ENCODE assay signal across 27 cellular contexts in the genomic region with DNA sequence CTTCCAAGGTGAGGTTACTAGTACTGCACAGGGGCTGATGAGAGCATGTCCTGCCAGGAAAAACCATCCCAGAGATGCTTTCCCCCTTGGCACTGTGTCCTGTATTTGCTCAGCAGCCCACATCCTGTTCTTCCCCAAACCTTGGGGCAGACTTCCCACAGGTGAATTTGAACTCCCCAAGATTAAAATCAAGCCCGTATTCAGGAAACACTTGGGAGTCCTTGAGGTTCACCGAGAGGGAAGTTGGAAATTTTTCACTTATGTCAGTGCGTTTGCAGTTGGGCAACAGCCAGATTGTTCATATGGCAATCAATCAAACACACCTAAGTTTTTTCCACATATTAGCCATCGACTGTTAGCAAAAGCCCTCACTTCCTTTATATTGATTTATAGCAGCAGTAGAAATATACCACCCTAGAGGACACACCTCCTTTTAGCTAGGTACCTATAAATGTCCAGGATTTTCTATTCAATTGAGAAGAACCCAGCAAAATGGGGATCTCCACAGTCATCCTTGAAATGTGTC. TPM values are rescaled to one million over a fixed set of nuclear protein-coding genes. Genes with fewer than 3 reads are reported as not detected.
DNase-seq lines count a peak whose midpoint lies in the region; ATAC-seq, FAIRE-seq and TF ChIP-seq lines count a peak whose summit lies in the region.
"Had no signal": no experiment of that assay in that cellular context is flagged by ENCODE, and none has a peak within 500 bp of the region (broad histone marks: within the 10 kb centered on the region; RNA-seq: fewer than 3 reads in every experiment).

DMBT1 (plus strand) TSS at position 476 of the 526 bp plus-strand sequence; CDS start at position 493, 17 bp downstream.

- POLR2A ChIA-PET in CD8-positive, alpha-beta memory T cell (lab: Charles Lee) = no interaction called here

- intact Hi-C loops in left colon (cut with DNase I, micrococcal nuclease) = loop anchor here in 1 of 2 donors (10.0 kb wide), 3 partner anchors 126 to 266 kb away; no protein-coding TSS in a partner anchor

- no peaks in the 10 kb centered on the region for H3K27me3 ChIP-seq in CD8-positive, alpha-beta memory T cell (ENCODE audit: insufficient read depth, low read length, poor library complexity, severe bottlenecking)
- H3K27me3 ChIP-seq in Peyer's patch (no peaks in the 10 kb centered on the region), small intestine (ENCODE audit: control insufficient read depth in 2 of 2, insufficient read depth in 2 of 2, low read length in 2 of 2) (no peaks in the 10 kb centered on the region)
- H3K27me3 ChIP-seq: ascending aorta, BLaER1, thyroid gland had no signal

- no peak for FAIRE-seq in small intestine (lab: Jason Lieb, UNC)
- FAIRE-seq: H54 had no signal

- in situ Hi-C loops in GM13977 (cut with MboI; ENCODE audit: low pct_unique_long_range_greater_than_20kb, low sequenced_read_pairs, unreplicated experiment) = loop anchor here (25.0 kb wide), 1 partner anchor 273 kb away; no protein-coding TSS in a partner anchor

- no peaks in the 10 kb centered on the region for H3K36me3 Mint-ChIP-seq in CD8-positive, alpha-beta memory T cell
- H3K36me3 Mint-ChIP-seq: activated naive CD4-positive, alpha-beta T cell treated with anti-CD3 and anti-CD28 coated beads, Interleukin-2, amount 50 U/mL, for 72 hours had no signal

- no peaks in the 10 kb centered on the region for H3K9me3 ChIP-seq in CD8-positive, alpha-beta memory T cell (ENCODE audit: low read length)
- H3K9me3 ChIP-seq in Peyer's patch (peaks cover 0 to 3% (median 0%) of the 10 kb centered on the region in 4 donors), small intestine (ENCODE audit: control insufficient read depth, low read depth) (no peaks in the 10 kb centered on the region)
- H3K9me3 ChIP-seq: ascending aorta, BLaER1, sigmoid colon, thyroid gland had no signal

- H3K36me3 ChIP-seq in CD8-positive, alpha-beta memory T cell (ENCODE audit: insufficient read depth, low read length) = no peaks in the 10 kb centered on the region
- H3K36me3 ChIP-seq in Peyer's patch = no peaks in the 10 kb centered on the region
- H3K36me3 ChIP-seq in small intestine (ENCODE audit: control insufficient read depth in 2 of 2, insufficient read depth in 2 of 2, low read length in 2 of 2) = peaks cover 0 to 3% of the 10 kb centered on the region in 2 donors
- H3K36me3 ChIP-seq: ascending aorta, BLaER1, sigmoid colon, thyroid gland had no signal

- H3K27me3 Mint-ChIP-seq in CD8-positive, alpha-beta memory T cell = peaks cover 13 to 15% of the 10 kb centered on the region in 2 donors

- TF ChIP-seq CTCF in Peyer's patch (IDR thresholded peaks at IDR 0.05) (no peak), GM13977 (IDR thresholded peaks at IDR 0.05; ENCODE audit: extremely low read depth, insufficient read depth, missing control alignments) (no peak)

- no peak for TF ChIP-seq POLR2A in Peyer's patch (IDR thresholded peaks at IDR 0.05)

- H3K4me3 Mint-ChIP-seq in CD8-positive, alpha-beta memory T cell = no peak within 1 kb of the TSS
- H3K4me3 Mint-ChIP-seq: activated T-helper 1 cell treated with anti-CD3 and anti-CD28 coated beads, Interleukin-12 subunit alpha, Interleukin-12 subunit beta, Interleukin-2, Interleukin-4 antibody, amounts not matched to agents 30 ng/mL and 10 ng/mL and 1 ng/mL, durations not matched to agents 14 hours and 24 hours and 36 hours; neural crest cell; stimulated activated naive CD8-positive, alpha-beta T cell treated with anti-CD3 and anti-CD28 coated beads, Interleukin-15, amount 100 ng/mL, for 72 hours had no signal

- WGBS in small intestine, 3 donors = 6 to 22% (median 6%) methylated on average over 4 of the region's 4 CpGs

- no peak within 1 kb of the TSS for H3K27ac ChIP-seq in CD8-positive, alpha-beta memory T cell (ENCODE audit: low read depth, low read length)
- no peak within 1 kb of the TSS for H3K27ac ChIP-seq in Peyer's patch
- peak within 1 kb of the TSS in 1 of 2 donors; percentile 80 for H3K27ac ChIP-seq in small intestine (ENCODE audit: low read depth in 1 of 2, low read length in 1 of 2)
- H3K27ac ChIP-seq: ascending aorta, BLaER1, sigmoid colon, thyroid gland had no signal

- CTCF ChIA-PET in CD8-positive, alpha-beta memory T cell (lab: Charles Lee) = no interaction called here

- H3K4me1 ChIP-seq in CD8-positive, alpha-beta memory T cell (ENCODE audit: insufficient read depth, low read length) = peaks cover 14% of the 10 kb centered on the region
- peaks cover 0 to 12% (median 0%) of the 10 kb centered on the region in 4 donors for H3K4me1 ChIP-seq in Peyer's patch
- H3K4me1 ChIP-seq in small intestine (ENCODE audit: control insufficient read depth in 2 of 2, insufficient read depth in 1 of 2, low read depth in 1 of 2, low read length in 1 of 2) = peaks cover 4 to 10% of the 10 kb centered on the region in 2 donors
- H3K4me1 ChIP-seq: ascending aorta, sigmoid colon had no signal

- no peak for DNase-seq in CD8-positive, alpha-beta memory T cell
- DNase-seq in Peyer's patch = peak in 1 of 3 donors; percentile 36
- no peak for DNase-seq in left colon
- DNase-seq in small intestine = peak; percentile 80
- DNase-seq in GM13977 (ENCODE audit: low spot score) = no peak
- no peak for DNase-seq in ureter (ENCODE audit: low spot score)
- DNase-seq: activated CD4-positive, alpha-beta T cell treated with anti-CD3 and anti-CD28 coated beads, Interleukin-2, amount 50 U/mL, for 1 hour; erythroblast; foreskin fibroblast; Kasumi-1; NCI-H1092 treated with DMSO at 0.1 percent for 48 hours; NCI-H187 treated with DMSO at 0.1 percent for 48 hours; NCI-H226; Right ventricle myocardium superior; sigmoid colon; stimulated activated naive CD8-positive, alpha-beta T cell treated with anti-CD3 and anti-CD28 coated beads, Interleukin-15, amount 100 ng/mL, for 72 hours; T-helper 9 cell; thyroid gland had no signal

- peaks cover 25 to 50% (median 29%) of the 10 kb centered on the region in 3 donors for H3K4me1 Mint-ChIP-seq in CD8-positive, alpha-beta memory T cell
- H3K4me1 Mint-ChIP-seq: neural crest cell had no signal

- peak within 1 kb of the TSS in 5 of 8 donors; percentile 0 to 68 (median 4) for H3K27ac Mint-ChIP-seq in CD8-positive, alpha-beta memory T cell
- H3K27ac Mint-ChIP-seq: activated T-helper 1 cell treated with anti-CD3 and anti-CD28 coated beads, Interleukin-12 subunit alpha, Interleukin-12 subunit beta, Interleukin-2, Interleukin-4 antibody, amounts not matched to agents 30 ng/mL and 10 ng/mL and 1 ng/mL, durations not matched to agents 14 hours and 24 hours and 36 hours had no signal

- no peak within 1 kb of the TSS for H3K4me3 ChIP-seq in CD8-positive, alpha-beta memory T cell (ENCODE audit: low read length)
- H3K4me3 ChIP-seq in Peyer's patch (peak within 1 kb of the TSS in 1 of 4 donors; percentile 15), small intestine (ENCODE audit: low read depth in 1 of 2, low read length in 2 of 2) (peak within 1 kb of the TSS in 1 of 2 donors; percentile 20)
- H3K4me3 ChIP-seq: ascending aorta, BLaER1, sigmoid colon, thyroid gland had no signal

- peak; percentile 39 for ATAC-seq in left colon
- no peak for ATAC-seq in HG02852 (IDR thresholded peaks at IDR 0.05; ENCODE audit: unreplicated experiment)
- ATAC-seq: activated naive CD4-positive, alpha-beta T cell treated with anti-CD3 and anti-CD28 coated beads, Interleukin-2, amount 50 U/mL, for 72 hours; stimulated activated naive CD8-positive, alpha-beta T cell treated with anti-CD3 and anti-CD28 coated beads, Interleukin-15, amount 100 ng/mL, for 72 hours had no signal

- H3K9me3 Mint-ChIP-seq in CD8-positive, alpha-beta memory T cell = peaks cover 0 to 2% (median 0%) of the 10 kb centered on the region in 5 donors
- H3K9me3 Mint-ChIP-seq: activated naive CD4-positive, alpha-beta T cell treated with anti-CD3 and anti-CD28 coated beads, Interleukin-2, amount 50 U/mL, for 72 hours; activated T-helper 1 cell treated with anti-CD3 and anti-CD28 coated beads, Interleukin-12 subunit alpha, Interleukin-12 subunit beta, Interleukin-2, Interleukin-4 antibody, amounts not matched to agents 30 ng/mL and 10 ng/mL and 1 ng/mL, durations not matched to agents 14 hours and 24 hours and 36 hours; neural crest cell; stimulated activated naive CD8-positive, alpha-beta T cell treated with anti-CD3 and anti-CD28 coated beads, Interleukin-15, amount 100 ng/mL, for 72 hours had no signal

RNA-seq across cellular contexts. Expression of gene DMBT1, which starts in this region (rescaled TPM):
- total RNA-seq in CD8-positive, alpha-beta memory T cell = not detected
- polyA plus RNA-seq in CD8-positive, alpha-beta memory T cell = not detected
- 100 to 1,000 TPM; 124 to 653 (median 224) TPM for total RNA-seq in Peyer's patch
- total RNA-seq in left colon = 100 to 1,000 TPM in 1 of 2 donors, 10 to 100 TPM in 1; 59.0 to 424 TPM
- 1,000 to 10,000 TPM in 1 of 3 donors, 10 to 100 TPM in 2; 10.5 to 2,003 (median 12.2) TPM for polyA plus RNA-seq in small intestine
- 1.5 TPM for total RNA-seq in ureter
- total RNA-seq: activated naive CD4-positive, alpha-beta T cell treated with anti-CD3 and anti-CD28 coated beads, Interleukin-2, amount 50 U/mL, for 72 hours; activated T-helper 1 cell treated with anti-CD3 and anti-CD28 coated beads, Interleukin-12 subunit alpha, Interleukin-12 subunit beta, Interleukin-2, Interleukin-4 antibody, amounts not matched to agents 30 ng/mL and 10 ng/mL and 1 ng/mL, durations not matched to agents 14 hours and 24 hours and 36 hours; ascending aorta; neural crest cell; OCI-LY7; posterior vena cava; Right ventricle myocardium superior had no signal

Comparison
In these comparisons a context has a peak if more than half of its experiments do, and no peak if none do; other contexts are left out.
1. RNA of gene DMBT1 (total RNA-seq): 59.0 to 424 TPM in left colon and 124 to 653 TPM in Peyer's patch; 1.5 TPM in ureter (single experiment) and not detected in CD8-positive, alpha-beta memory T cell; every median in the first group is over 10 times any median in the second.
2. RNA of gene DMBT1 (polyA plus RNA-seq): 10.5 to 2,003 TPM in small intestine; not detected in CD8-positive, alpha-beta memory T cell (single experiment); every median in the first group is over 10 times any median in the second.